ENCODE assay signal across 1 cellular context in the genomic region with DNA sequence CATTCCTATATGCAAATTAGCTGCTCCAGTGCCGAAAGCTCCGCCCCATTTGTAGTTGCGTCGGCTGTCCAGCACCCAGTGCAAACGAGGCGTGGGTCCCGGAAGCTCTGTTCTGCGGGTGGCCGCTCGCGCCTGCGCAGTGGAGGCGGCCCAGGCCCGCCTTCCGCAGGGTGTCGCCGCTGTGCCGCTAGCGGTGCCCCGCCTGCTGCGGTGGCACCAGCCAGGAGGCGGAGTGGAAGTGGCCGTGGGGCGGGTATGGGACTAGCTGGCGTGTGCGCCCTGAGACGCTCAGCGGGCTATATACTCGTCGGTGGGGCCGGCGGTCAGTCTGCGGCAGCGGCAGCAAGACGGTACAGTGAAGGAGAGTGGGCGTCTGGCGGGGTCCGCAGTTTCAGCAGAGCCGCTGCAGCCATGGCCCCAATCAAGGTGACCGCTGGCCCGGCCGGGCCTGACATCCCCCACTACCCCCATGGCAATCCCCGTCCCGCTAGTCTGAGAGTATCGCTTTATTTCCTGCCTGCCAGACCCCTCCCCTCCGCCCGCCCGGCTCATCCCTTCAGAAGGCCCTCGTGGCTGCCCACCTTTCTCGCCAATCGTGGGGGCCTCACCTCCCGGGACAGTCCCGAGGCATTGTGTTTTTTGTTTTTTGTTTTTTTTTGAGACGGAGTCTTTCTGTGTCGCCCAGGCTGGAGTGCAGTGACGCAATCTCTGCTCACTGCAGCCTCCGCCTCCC.
TF ChIP-seq lines count a peak whose summit lies in the region.

Gene PRDX5 (plus strand): TSS at position 161 of the 733 bp plus-strand sequence. CDS start 95 bp downstream, at position 256.

TF ChIP-seq in HepG2, 621 proteins besides CTCF, POLR2A, EP300 and RAD21 (continued from another document and continues in another):
- TF ChIP-seq TP53 (CRISPR knock-in tag; conservative IDR thresholded peaks at IDR 0.05) (0 out of 2 replicates have a peak, but pooled peaks have one; percentile 60), ZNF775 (CRISPR knock-in tag; IDR thresholded peaks at IDR 0.05; ENCODE audit: borderline replicate concordance) (0 out of 2 replicates have a peak, but pooled peaks have one; percentile 24), ZNF136 (CRISPR knock-in tag; IDR thresholded peaks at IDR 0.05; ENCODE audit: low read depth) (0 out of 2 replicates have a peak, but pooled peaks have one; percentile 34), ZFP36L2 (CRISPR knock-in tag; IDR thresholded peaks at IDR 0.05) (no peak), ZFYVE20 (CRISPR knock-in tag; IDR thresholded peaks at IDR 0.05; ENCODE audit: borderline replicate concordance, low read depth) (0 out of 2 replicates have a peak, but pooled peaks have one; percentile 59), GABPA (IDR thresholded peaks at IDR 0.05; ENCODE audit: low read depth, low read length) (peak; percentile 62), GABPA (CRISPR knock-in tag; IDR thresholded peaks at IDR 0.05; ENCODE audit: low read depth) (no peak), SALL2 (CRISPR knock-in tag; IDR thresholded peaks at IDR 0.05) (peak; percentile 40; the same call in 1 of the 2 replicates), ZNF501 (CRISPR knock-in tag; IDR thresholded peaks at IDR 0.05) (peak; percentile 84), ZNF614 (CRISPR knock-in tag; IDR thresholded peaks at IDR 0.05; ENCODE audit: borderline replicate concordance) (peak; percentile 34; the same call in 1 of the 2 replicates), CEBPB (IDR thresholded peaks at IDR 0.05; ENCODE audit: borderline replicate concordance, low read depth, low read length) (0 out of 2 replicates have a peak, but pooled peaks have one; percentile 16), ASH2L (IDR thresholded peaks at IDR 0.05; ENCODE audit: insufficient read length, low read depth, low read length) (no peak), SIN3A (IDR thresholded peaks at IDR 0.05; ENCODE audit: borderline replicate concordance, low read depth, low read length) (peak; percentile 89; the same call in 1 of the 2 replicates), MEF2D (CRISPR knock-in tag; IDR thresholded peaks at IDR 0.05) (no peak), ZMAT3 (CRISPR knock-in tag; conservative IDR thresholded peaks at IDR 0.05) (peak; percentile 24; the same call in 1 of the 2 replicates), DRAP1 (CRISPR knock-in tag; IDR thresholded peaks at IDR 0.05) (peak; percentile 51), IRX3 (CRISPR knock-in tag; IDR thresholded peaks at IDR 0.05; ENCODE audit: borderline replicate concordance, low read depth) (no peak), ARNT2 (CRISPR knock-in tag; IDR thresholded peaks at IDR 0.05; ENCODE audit: low read depth) (peak; percentile 87), ATF7 (IDR thresholded peaks at IDR 0.05) (peak; percentile 46; the same call in 1 of the 2 replicates), ATF7 (CRISPR knock-in tag; IDR thresholded peaks at IDR 0.05) (peak; percentile 55; the same call in 1 of the 2 replicates), NR2F2 (IDR thresholded peaks at IDR 0.05; ENCODE audit: borderline replicate concordance, low read depth) (no peak), ZNF33B (CRISPR knock-in tag; IDR thresholded peaks at IDR 0.05) (no peak), NFKB2 (CRISPR knock-in tag; IDR thresholded peaks at IDR 0.05; ENCODE audit: borderline replicate concordance) (peak; percentile 80; the same call in 1 of the 2 replicates), ZBTB42 (CRISPR knock-in tag; IDR thresholded peaks at IDR 0.05) (peak; percentile 72; the same call in 1 of the 2 replicates), E2F2 (CRISPR knock-in tag; IDR thresholded peaks at IDR 0.05; ENCODE audit: borderline replicate concordance) (0 out of 2 replicates have a peak, but pooled peaks have one; percentile 88), PHF21A (CRISPR knock-in tag; IDR thresholded peaks at IDR 0.05) (peak; percentile 87), ISX (CRISPR knock-in tag; conservative IDR thresholded peaks at IDR 0.05) (0 out of 2 replicates have a peak, but pooled peaks have one; percentile 68), ATF7-NPFF (CRISPR knock-in tag; IDR thresholded peaks at IDR 0.05; ENCODE audit: low read depth) (peak; percentile 60; the same call in 1 of the 2 replicates), ZBTB2 (CRISPR knock-in tag; IDR thresholded peaks at IDR 0.05; ENCODE audit: low read depth) (0 out of 2 replicates have a peak, but pooled peaks have one; percentile 14), MAFF (IDR thresholded peaks at IDR 0.05; ENCODE audit: low read depth, low read length) (no peak), KDM5B (CRISPR knock-in tag; IDR thresholded peaks at IDR 0.05; ENCODE audit: borderline replicate concordance) (peak; percentile 46), TFDP2 (CRISPR knock-in tag; IDR thresholded peaks at IDR 0.05) (peak; percentile 50), ZNF274 (CRISPR knock-in tag; IDR thresholded peaks at IDR 0.05) (no peak), RBFOX2 (IDR thresholded peaks at IDR 0.05; ENCODE audit: low read depth, low read length) (peak; percentile 86), PATZ1 (CRISPR knock-in tag; IDR thresholded peaks at IDR 0.05) (peak; percentile 56), ZNF558 (CRISPR knock-in tag; IDR thresholded peaks at IDR 0.05; ENCODE audit: borderline replicate concordance) (peak; percentile 59; the same call in 1 of the 2 replicates), ZNF230 (CRISPR knock-in tag; IDR thresholded peaks at IDR 0.05) (no peak; the same call in 1 of the 2 replicates)
- TF ChIP-seq, protein P1, sequence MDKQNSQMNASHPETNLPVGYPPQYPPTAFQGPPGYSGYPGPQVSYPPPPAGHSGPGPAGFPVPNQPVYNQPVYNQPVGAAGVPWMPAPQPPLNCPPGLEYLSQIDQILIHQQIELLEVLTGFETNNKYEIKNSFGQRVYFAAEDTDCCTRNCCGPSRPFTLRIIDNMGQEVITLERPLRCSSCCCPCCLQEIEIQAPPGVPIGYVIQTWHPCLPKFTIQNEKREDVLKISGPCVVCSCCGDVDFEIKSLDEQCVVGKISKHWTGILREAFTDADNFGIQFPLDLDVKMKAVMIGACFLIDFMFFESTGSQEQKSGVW (CRISPR knock-in tag; IDR thresholded peaks at IDR 0.05; ENCODE audit: borderline replicate concordance) = no peak
- TF ChIP-seq, protein P2, sequence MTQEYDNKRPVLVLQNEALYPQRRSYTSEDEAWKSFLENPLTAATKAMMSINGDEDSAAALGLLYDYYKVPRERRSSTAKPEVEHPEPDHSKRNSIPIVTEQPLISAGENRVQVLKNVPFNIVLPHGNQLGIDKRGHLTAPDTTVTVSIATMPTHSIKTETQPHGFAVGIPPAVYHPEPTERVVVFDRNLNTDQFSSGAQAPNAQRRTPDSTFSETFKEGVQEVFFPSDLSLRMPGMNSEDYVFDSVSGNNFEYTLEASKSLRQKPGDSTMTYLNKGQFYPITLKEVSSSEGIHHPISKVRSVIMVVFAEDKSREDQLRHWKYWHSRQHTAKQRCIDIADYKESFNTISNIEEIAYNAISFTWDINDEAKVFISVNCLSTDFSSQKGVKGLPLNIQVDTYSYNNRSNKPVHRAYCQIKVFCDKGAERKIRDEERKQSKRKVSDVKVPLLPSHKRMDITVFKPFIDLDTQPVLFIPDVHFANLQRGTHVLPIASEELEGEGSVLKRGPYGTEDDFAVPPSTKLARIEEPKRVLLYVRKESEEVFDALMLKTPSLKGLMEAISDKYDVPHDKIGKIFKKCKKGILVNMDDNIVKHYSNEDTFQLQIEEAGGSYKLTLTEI (CRISPR knock-in tag; conservative IDR thresholded peaks at IDR 0.05) = no peak
- TF ChIP-seq, protein P3, sequence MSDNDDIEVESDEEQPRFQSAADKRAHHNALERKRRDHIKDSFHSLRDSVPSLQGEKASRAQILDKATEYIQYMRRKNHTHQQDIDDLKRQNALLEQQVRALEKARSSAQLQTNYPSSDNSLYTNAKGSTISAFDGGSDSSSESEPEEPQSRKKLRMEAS (IDR thresholded peaks at IDR 0.05) = peak; percentile 28
- TF ChIP-seq, protein P4, sequence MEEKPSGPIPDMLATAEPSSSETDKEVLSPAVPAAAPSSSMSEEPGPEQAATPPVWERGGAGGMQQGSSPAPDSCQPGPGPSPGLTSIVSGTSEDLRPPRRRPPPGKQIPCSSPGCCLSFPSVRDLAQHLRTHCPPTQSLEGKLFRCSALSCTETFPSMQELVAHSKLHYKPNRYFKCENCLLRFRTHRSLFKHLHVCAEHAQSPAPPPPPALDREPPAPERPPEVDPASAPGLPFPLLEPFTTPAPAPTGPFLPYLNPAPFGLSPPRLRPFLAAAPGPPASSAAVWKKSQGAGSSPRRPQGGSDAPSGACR (CRISPR knock-in tag; IDR thresholded peaks at IDR 0.05) = peak; percentile 77; the same call in 1 of the 2 replicates
- TF ChIP-seq, protein P5, sequence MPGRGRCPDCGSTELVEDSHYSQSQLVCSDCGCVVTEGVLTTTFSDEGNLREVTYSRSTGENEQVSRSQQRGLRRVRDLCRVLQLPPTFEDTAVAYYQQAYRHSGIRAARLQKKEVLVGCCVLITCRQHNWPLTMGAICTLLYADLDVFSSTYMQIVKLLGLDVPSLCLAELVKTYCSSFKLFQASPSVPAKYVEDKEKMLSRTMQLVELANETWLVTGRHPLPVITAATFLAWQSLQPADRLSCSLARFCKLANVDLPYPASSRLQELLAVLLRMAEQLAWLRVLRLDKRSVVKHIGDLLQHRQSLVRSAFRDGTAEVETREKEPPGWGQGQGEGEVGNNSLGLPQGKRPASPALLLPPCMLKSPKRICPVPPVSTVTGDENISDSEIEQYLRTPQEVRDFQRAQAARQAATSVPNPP (CRISPR knock-in tag; IDR thresholded peaks at IDR 0.05) = no peak
- TF ChIP-seq, protein P6, sequence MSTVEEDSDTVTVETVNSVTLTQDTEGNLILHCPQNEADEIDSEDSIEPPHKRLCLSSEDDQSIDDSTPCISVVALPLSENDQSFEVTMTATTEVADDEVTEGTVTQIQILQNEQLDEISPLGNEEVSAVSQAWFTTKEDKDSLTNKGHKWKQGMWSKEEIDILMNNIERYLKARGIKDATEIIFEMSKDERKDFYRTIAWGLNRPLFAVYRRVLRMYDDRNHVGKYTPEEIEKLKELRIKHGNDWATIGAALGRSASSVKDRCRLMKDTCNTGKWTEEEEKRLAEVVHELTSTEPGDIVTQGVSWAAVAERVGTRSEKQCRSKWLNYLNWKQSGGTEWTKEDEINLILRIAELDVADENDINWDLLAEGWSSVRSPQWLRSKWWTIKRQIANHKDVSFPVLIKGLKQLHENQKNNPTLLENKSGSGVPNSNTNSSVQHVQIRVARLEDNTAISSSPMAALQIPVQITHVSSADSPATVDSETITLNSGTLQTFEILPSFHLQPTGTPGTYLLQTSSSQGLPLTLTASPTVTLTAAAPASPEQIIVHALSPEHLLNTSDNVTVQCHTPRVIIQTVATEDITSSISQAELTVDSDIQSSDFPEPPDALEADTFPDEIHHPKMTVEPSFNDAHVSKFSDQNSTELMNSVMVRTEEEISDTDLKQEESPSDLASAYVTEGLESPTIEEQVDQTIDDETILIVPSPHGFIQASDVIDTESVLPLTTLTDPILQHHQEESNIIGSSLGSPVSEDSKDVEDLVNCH (CRISPR knock-in tag; IDR thresholded peaks at IDR 0.05) = 0 out of 2 replicates have a peak, but pooled peaks have one; percentile 71
